ENCODE assay signal across 8 cellular contexts in the genomic region with DNA sequence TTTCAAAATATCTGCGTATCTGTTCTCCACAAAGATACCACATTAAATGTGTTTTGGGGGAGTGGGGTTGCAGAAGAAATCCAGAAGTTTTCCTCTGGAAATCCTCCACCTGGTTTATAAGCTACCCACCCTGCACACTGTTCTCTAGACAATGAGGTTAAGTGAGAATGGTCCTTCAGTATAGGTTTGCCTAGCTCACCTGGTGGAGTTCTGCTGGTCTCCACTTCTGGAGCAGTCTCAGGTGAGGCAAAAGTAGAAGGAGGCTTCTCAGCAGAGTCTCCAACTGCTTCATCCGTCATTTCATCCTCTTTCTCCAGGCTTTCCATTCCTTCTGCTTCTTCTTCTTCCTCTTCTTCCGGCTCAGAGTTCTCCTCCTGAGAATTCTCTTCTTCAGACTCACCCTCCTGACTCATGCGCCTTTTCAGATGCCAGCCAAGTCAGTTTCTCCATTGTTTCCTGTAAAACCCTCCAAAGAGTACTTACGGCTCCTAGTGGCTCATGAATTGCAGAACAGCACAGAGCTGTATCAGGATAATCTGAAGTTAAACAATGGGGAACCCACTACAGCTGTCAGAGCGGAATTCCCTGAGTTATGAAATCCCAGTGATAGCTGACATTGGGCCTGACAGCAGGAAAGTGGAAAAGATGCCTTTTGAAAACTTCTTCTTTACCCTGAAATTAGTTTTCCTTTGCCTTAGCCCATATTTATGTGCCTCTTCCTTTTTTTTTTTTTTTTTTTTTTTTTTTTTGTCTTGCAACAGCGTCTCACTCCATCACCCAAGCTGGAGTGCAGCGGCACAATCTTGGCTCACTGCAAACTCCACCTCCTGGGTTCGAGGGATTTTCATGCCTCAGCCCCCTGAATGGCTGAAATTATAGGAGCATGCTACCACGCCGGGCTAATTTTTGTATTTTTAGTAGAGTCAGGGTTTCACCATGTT. TPM values are rescaled to one million over a fixed set of nuclear protein-coding genes. Genes with fewer than 3 reads are reported as not detected.
DNase-seq lines count a peak whose midpoint lies in the region; ATAC-seq, FAIRE-seq and TF ChIP-seq lines count a peak whose summit lies in the region.

No MANE protein-coding gene starts in this region.

- TF ChIP-seq RAD21 in K562 (CRISPR knock-in tag; conservative IDR thresholded peaks at IDR 0.05 in 1 of 2, IDR thresholded peaks at IDR 0.05 in 1 of 2): peak; percentile 32 to 52; a peak in 3 of 4 replicates

- 0 out of 5 replicates have a peak, but pooled peaks cover 0 to 2% of the 10 kb centered on the region in 2 experiments for H3K27me3 ChIP-seq in K562 (ENCODE audit: control insufficient read depth in 2 of 2, insufficient read depth in 2 of 2, low read length in 2 of 2)
- no peaks in the 10 kb centered on the region for H3K27me3 ChIP-seq in kidney epithelial cell (ENCODE audit: control insufficient read depth, insufficient read depth, low read length)

- no peak overlapping the region; the same call in 1 of the 2 replicates for H3K4me2 ChIP-seq in K562 (ENCODE audit: insufficient read depth, low read length)

- no peak for TF ChIP-seq EP300 in K562 (IDR thresholded peaks at IDR 0.05; ENCODE audit: low read length)

- H3K9ac ChIP-seq in K562 (ENCODE audit: insufficient read depth in 1 of 2, low read depth in 2 of 2, low read length in 2 of 2): no peak overlapping the region

- peaks cover 4% of the 10 kb centered on the region for H3K4me1 Mint-ChIP-seq in type B pancreatic cell (ENCODE audit: unreplicated experiment)

- no TSS peak for BruUV-seq in K562 (replicated peaks; lab: Mats Ljungman, UMichigan)

- in situ Hi-C loops in K562 (cut with MboI): no loop called here

- no peak overlapping the region for H3K4me3 Mint-ChIP-seq in type B pancreatic cell

- peak; percentile 53 for DNase-seq in GF-D8 (lab: John Stamatoyannopoulos, UW)
- peak; percentile 11 for DNase-seq in NCI-H2227 treated with DMSO at 0.1 percent for 48 hours (lab: John Stamatoyannopoulos, UW)
- peak in 1 of 4 experiments; percentile 52 for DNase-seq in K562 (ENCODE audit: extremely low read depth in 1 of 4, low spot score in 3 of 4)
- DNase-seq in kidney epithelial cell (ENCODE audit: low read depth): peak; percentile 77
- no peak for DNase-seq in type B pancreatic cell (ENCODE audit: extremely low spot score, unreplicated experiment)
- DNase-seq in activated gamma-delta T cell treated with Interleukin-2 at 50 U/mL for 16 hours: no peak

- peak overlapping the region; percentile 75 for H3K27ac Mint-ChIP-seq in type B pancreatic cell

- no peak for TF ChIP-seq POLR2A in K562 (conservative IDR thresholded peaks at IDR 0.05)

- WGBS in K562 (ENCODE audit: insufficient coverage, low coverage, missing lambda C conversion rate): 28% methylated on average over 7 of the region's 11 CpGs

- intact Hi-C loops in K562 (cut with micrococcal nuclease): loop anchor here (5.0 kb wide), 2 partner anchors 41 to 79 kb away; no protein-coding TSS in a partner anchor

- CTCF ChIA-PET in K562 (lab: Yijun Ruan, JAX; ENCODE audit: low intra/inter-chr PET ratio): interaction anchor here (0.6 kb wide), 1 partner anchor 351 kb away, joined by 4 read pairs; no protein-coding TSS in a partner anchor

- peak; percentile 64 for FAIRE-seq in K562 (lab: Jason Lieb, UNC)

- H3K4me1 ChIP-seq in K562 (replicated peaks in 1 of 2; ENCODE audit: control insufficient read depth in 2 of 2, insufficient read depth in 2 of 2, low read length in 2 of 2): no peaks in the 10 kb centered on the region; a peak in 2 of 5 replicates

- no peak overlapping the region for H3K27ac ChIP-seq in K562 (ENCODE audit: extremely low read depth, low read depth, low read length)

- no peaks in the 10 kb centered on the region for H3K27me3 Mint-ChIP-seq in type B pancreatic cell

- no peaks in the 10 kb centered on the region for H4K20me1 ChIP-seq in K562 (replicated peaks; ENCODE audit: control insufficient read depth, insufficient read depth, low read length)

- POLR2A ChIA-PET in K562 (lab: Yijun Ruan, JAX): interaction anchor here (0.8 kb wide), 2 partner anchors 10 to 57 kb away, joined by 3 to 5 read pairs; no protein-coding TSS in a partner anchor

- H3K36me3 ChIP-seq in K562 (ENCODE audit: control insufficient read depth, insufficient read depth, low read length) (no peaks in the 10 kb centered on the region), kidney epithelial cell (ENCODE audit: control insufficient read depth, insufficient read depth, low read length) (no peaks in the 10 kb centered on the region)

- H3K9me3 Mint-ChIP-seq in type B pancreatic cell: no peaks in the 10 kb centered on the region

- TF ChIP-seq CTCF in K562 (IDR thresholded peaks at IDR 0.05 in 2 of 3, conservative IDR thresholded peaks at IDR 0.05 in 1 of 3; ENCODE audit: insufficient read depth in 2 of 3, low read depth in 1 of 3, low read length in 3 of 3) (peak; percentile 41 to 60 (median 43); a peak in 3 of 6 replicates), kidney epithelial cell (IDR thresholded peaks at IDR 0.05; ENCODE audit: insufficient read depth, low read length, poor library complexity, severe bottlenecking) (peak; percentile 76), type B pancreatic cell (conservative IDR thresholded peaks at IDR 0.05) (peak; percentile 59)

- no peaks in the 10 kb centered on the region for H3K9me3 ChIP-seq in K562 (replicated peaks; ENCODE audit: control insufficient read depth, insufficient read depth, low read depth, low read length)

- ATAC-seq in K562 (peak; percentile 86), HG02763 (IDR thresholded peaks at IDR 0.05; ENCODE audit: unreplicated experiment) (no peak), HG03045 (IDR thresholded peaks at IDR 0.05; ENCODE audit: unreplicated experiment) (no peak)

- no peaks in the 10 kb centered on the region for H3K36me3 Mint-ChIP-seq in type B pancreatic cell

- H3K4me3 ChIP-seq in K562 (no peak overlapping the region), kidney epithelial cell (ENCODE audit: low read depth, low read length) (no peak overlapping the region)

- no peaks in the 10 kb centered on the region for H3K79me2 ChIP-seq in K562 (ENCODE audit: control insufficient read depth, insufficient read depth, low read length)

- H2AFZ ChIP-seq in K562 (ENCODE audit: low read depth, low read length): peak overlapping the region; percentile 61

- H3K9me1 ChIP-seq in K562 (ENCODE audit: control insufficient read depth, insufficient read depth, low read length): no peaks in the 10 kb centered on the region

RNA-seq across cellular contexts. Expression of gene MSTO1, which starts 38.5 kb away (rescaled TPM):
- 343 and 576 TPM in 2 replicates for total RNA-seq in K562 (2011; cell fraction: chromatin; rRNA removed; ENCODE audit: low replicate concordance)
- 343 and 349 TPM in 2 replicates for total RNA-seq in K562 (2011; cell fraction: nucleolus; rRNA removed)
- total RNA-seq in K562 (2011; cell fraction: nucleoplasm; rRNA removed): 217 and 256 TPM in 2 replicates
- total RNA-seq in K562 (2014; rRNA removed) (48.0 and 55.8 TPM in 2 replicates), K562 (2014; rRNA removed; fragmentation: Illumina TruSeq; extraction: Trizol) (42.6 and 44.9 TPM in 2 replicates), K562 (2015; rRNA removed; fragmentation: Illumina TruSeq; extraction: Trizol) (45.2 and 47.3 TPM in 2 replicates), K562 (2021) (67.6 and 71.1 TPM in 2 replicates), kidney epithelial cell (12.3 and 21.0 TPM in 2 replicates), type B pancreatic cell (ENCODE audit: low replicate concordance) (37.3 and 75.7 TPM in 2 replicates)
- polyA plus RNA-seq in K562 (2011; rRNA removed) (37.6 and 56.2 TPM in 2 replicates), K562 (2014; fragmentation: Illumina TruSeq; extraction: Trizol) (55.4 and 58.5 TPM in 2 replicates), K562 (2014; fragmentation: Nextera tagmentation; extraction: Ambion mirVana) (10 to 100 TPM; 18.8 to 21.6 TPM), K562 (2014; rRNA removed) (56.7 and 69.0 TPM in 2 replicates)
- polyA plus RNA-seq in K562 (2011; cell fraction: cytosol; rRNA removed): 29.5 and 46.2 TPM in 2 replicates
- 499 and 561 TPM in 2 replicates for polyA plus RNA-seq in K562 (2011; cell fraction: nucleus; rRNA removed)
- 58.5 and 64.0 TPM in 2 replicates for polyA plus RNA-seq in K562 (2012)
- 45.9 and 57.2 TPM in 2 replicates for polyA minus RNA-seq in K562 (2011; rRNA and poly(A)+ RNA removed)
- 16.1 and 22.0 TPM in 2 replicates for polyA minus RNA-seq in K562 (2011; cell fraction: cytosol; rRNA and poly(A)+ RNA removed)
- polyA minus RNA-seq in K562 (2011; cell fraction: nucleus; rRNA and poly(A)+ RNA removed): 194 and 218 TPM in 2 replicates

RNA-seq across cellular contexts. Expression of gene YY1AP1, which starts 40.1 kb away (rescaled TPM):
- 115 and 157 TPM in 2 replicates for total RNA-seq in K562 (2011; cell fraction: chromatin; rRNA removed; ENCODE audit: low replicate concordance)
- total RNA-seq in K562 (2011; cell fraction: nucleolus; rRNA removed): 58.0 and 60.1 TPM in 2 replicates
- total RNA-seq in K562 (2011; cell fraction: nucleoplasm; rRNA removed): 73.8 and 91.0 TPM in 2 replicates
- total RNA-seq in K562 (2014; rRNA removed) (28.0 and 33.5 TPM in 2 replicates), K562 (2014; rRNA removed; fragmentation: Illumina TruSeq; extraction: Trizol) (42.1 and 44.5 TPM in 2 replicates), K562 (2015; rRNA removed; fragmentation: Illumina TruSeq; extraction: Trizol) (43.2 and 44.8 TPM in 2 replicates), K562 (2021) (50.3 and 52.1 TPM in 2 replicates), kidney epithelial cell (21.4 and 32.7 TPM in 2 replicates), type B pancreatic cell (ENCODE audit: low replicate concordance) (44.5 and 50.8 TPM in 2 replicates)
- polyA plus RNA-seq in K562 (2011; rRNA removed) (90.7 and 106 TPM in 2 replicates), K562 (2014; fragmentation: Illumina TruSeq; extraction: Trizol) (78.1 and 85.1 TPM in 2 replicates), K562 (2014; fragmentation: Nextera tagmentation; extraction: Ambion mirVana) (10 to 100 TPM; 18.4 to 35.2 TPM), K562 (2014; rRNA removed) (42.9 and 44.5 TPM in 2 replicates)
- 62.1 and 77.9 TPM in 2 replicates for polyA plus RNA-seq in K562 (2011; cell fraction: cytosol; rRNA removed)
- 101 and 107 TPM in 2 replicates for polyA plus RNA-seq in K562 (2011; cell fraction: nucleus; rRNA removed)
- 41.6 and 49.1 TPM in 2 replicates for polyA plus RNA-seq in K562 (2012)
- 146 and 175 TPM in 2 replicates for polyA minus RNA-seq in K562 (2011; rRNA and poly(A)+ RNA removed)
- 40.0 and 44.7 TPM in 2 replicates for polyA minus RNA-seq in K562 (2011; cell fraction: cytosol; rRNA and poly(A)+ RNA removed)
- 20.3 and 43.2 TPM in 2 replicates for polyA minus RNA-seq in K562 (2011; cell fraction: nucleus; rRNA and poly(A)+ RNA removed)

RNA-seq across cellular contexts. Expression of gene DAP3, which starts 40.4 kb away (rescaled TPM):
- total RNA-seq in K562 (2011; cell fraction: chromatin; rRNA removed; ENCODE audit: low replicate concordance): 498 and 523 TPM in 2 replicates
- 338 and 343 TPM in 2 replicates for total RNA-seq in K562 (2011; cell fraction: nucleolus; rRNA removed)
- total RNA-seq in K562 (2011; cell fraction: nucleoplasm; rRNA removed): 327 and 351 TPM in 2 replicates
- total RNA-seq in K562 (2014; rRNA removed) (129 and 155 TPM in 2 replicates), K562 (2014; rRNA removed; fragmentation: Illumina TruSeq; extraction: Trizol) (250 and 288 TPM in 2 replicates), K562 (2015; rRNA removed; fragmentation: Illumina TruSeq; extraction: Trizol) (202 and 215 TPM in 2 replicates), K562 (2021) (242 and 246 TPM in 2 replicates), kidney epithelial cell (134 and 194 TPM in 2 replicates), type B pancreatic cell (ENCODE audit: low replicate concordance) (95.9 and 109 TPM in 2 replicates)
- polyA plus RNA-seq in K562 (2011; rRNA removed) (431 and 484 TPM in 2 replicates), K562 (2014; fragmentation: Illumina TruSeq; extraction: Trizol) (402 and 404 TPM in 2 replicates), K562 (2014; fragmentation: Nextera tagmentation; extraction: Ambion mirVana) (100 to 1,000 TPM; 298 to 468 TPM), K562 (2014; rRNA removed) (344 and 358 TPM in 2 replicates)
- 317 and 359 TPM in 2 replicates for polyA plus RNA-seq in K562 (2011; cell fraction: cytosol; rRNA removed)
- 376 and 394 TPM in 2 replicates for polyA plus RNA-seq in K562 (2011; cell fraction: nucleus; rRNA removed)
- polyA plus RNA-seq in K562 (2012): 209 and 223 TPM in 2 replicates
- 340 and 359 TPM in 2 replicates for polyA minus RNA-seq in K562 (2011; rRNA and poly(A)+ RNA removed)
- polyA minus RNA-seq in K562 (2011; cell fraction: cytosol; rRNA and poly(A)+ RNA removed): 135 and 169 TPM in 2 replicates
- polyA minus RNA-seq in K562 (2011; cell fraction: nucleus; rRNA and poly(A)+ RNA removed): 193 and 313 TPM in 2 replicates

Comparison
In these comparisons a context has a peak if more than half of its experiments do, and no peak if none do; other contexts are left out.
1. DNase-seq: peak in GF-D8 (single experiment), NCI-H2227 treated with DMSO at 0.1 percent for 48 hours (single experiment) and kidney epithelial cell (single experiment); none in type B pancreatic cell (single experiment) and activated gamma-delta T cell treated with Interleukin-2 at 50 U/mL for 16 hours (single experiment).
2. Peak in every context shown above with its lines, with median percentiles within 50 percentile points of each other: CTCF ChIP-seq.